In the genomic region with DNA sequence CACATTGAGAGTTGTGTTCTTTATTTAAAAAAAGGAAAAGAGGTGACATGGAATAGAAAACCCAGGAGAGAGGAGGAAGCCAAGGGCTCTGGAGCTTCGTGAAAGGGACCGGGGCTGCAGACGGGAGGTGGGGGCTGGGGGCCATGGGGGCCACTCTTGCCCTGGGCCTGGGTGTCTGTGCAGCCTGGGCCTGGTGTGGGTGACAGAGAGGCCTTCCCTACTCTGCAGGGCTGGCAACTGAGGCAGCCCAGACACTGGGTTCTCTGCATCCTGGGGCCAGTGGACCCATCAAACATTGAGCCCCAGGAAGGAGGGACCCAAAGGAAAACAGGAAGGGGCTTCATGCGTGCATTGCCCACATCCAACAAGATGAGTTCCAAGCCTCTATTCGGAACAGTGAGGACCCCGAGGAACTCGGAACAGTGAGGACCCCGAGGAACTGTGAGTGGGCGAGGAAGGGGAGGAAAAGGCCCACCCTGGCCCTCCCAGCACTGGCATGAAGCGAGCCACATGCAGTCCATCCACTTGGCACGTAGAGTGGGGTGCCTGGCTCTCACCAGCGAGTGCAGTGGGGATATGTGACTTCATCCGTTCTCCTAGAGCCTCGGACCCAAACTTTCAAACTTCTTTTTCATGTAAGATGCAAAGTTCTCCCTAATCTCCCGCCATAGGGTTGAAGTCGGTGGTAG, we compare ENCODE assay signal across 26 cellular contexts.
"Had no signal": no experiment of that assay in that cellular context is flagged by ENCODE, and none has a peak within 500 bp of the region (broad histone marks: within the 10 kb centered on the region; RNA-seq: fewer than 3 reads in every experiment).

No MANE protein-coding gene starts in this region.

- H3K27me3 Mint-ChIP-seq: activated CD4-positive, alpha-beta memory T cell treated with anti-CD3 and anti-CD28 coated beads, Interleukin-2, amount 10 ng/mL, durations not matched to agents 7 days and 5 days; activated CD4-positive, alpha-beta T cell treated with anti-CD3 and anti-CD28 coated beads, Interleukin-2, amount 10 ng/mL, durations not matched to agents 7 days and 5 days; activated naive CD4-positive, alpha-beta T cell treated with anti-CD3 and anti-CD28 coated beads, Interleukin-2, amount 50 U/mL, for 24 hours; activated naive CD8-positive, alpha-beta T cell treated with anti-CD3 and anti-CD28 coated beads, Interleukin-2, amount 50 U/mL, for 24 hours; central memory CD8-positive, alpha-beta T cell; naive B cell; T-helper 17 cell had no signal

- H3K4me3 ChIP-seq: breast epithelium, ovary, prostate gland, transverse colon, vagina had no signal

- H3K27me3 ChIP-seq: breast epithelium, ovary, transverse colon, vagina had no signal

- H3K4me3 Mint-ChIP-seq: activated CD4-positive, alpha-beta memory T cell treated with anti-CD3 and anti-CD28 coated beads, Interleukin-2, amount 10 ng/mL, durations not matched to agents 7 days and 5 days; activated CD4-positive, alpha-beta T cell treated with anti-CD3 and anti-CD28 coated beads, Interleukin-2, amount 10 ng/mL, durations not matched to agents 7 days and 5 days; activated naive CD4-positive, alpha-beta T cell treated with anti-CD3 and anti-CD28 coated beads, Interleukin-2, amount 50 U/mL, for 24 hours; activated naive CD8-positive, alpha-beta T cell treated with anti-CD3 and anti-CD28 coated beads, Interleukin-2, amount 50 U/mL, for 24 hours; activated T-cell treated with anti-CD3 and anti-CD28 coated beads, Interleukin-2, amount 50 U/mL, for 24 hours; central memory CD8-positive, alpha-beta T cell; mesothelial cell of epicardium; naive B cell; T-helper 17 cell had no signal

- H3K9me3 Mint-ChIP-seq: activated CD4-positive, alpha-beta memory T cell treated with anti-CD3 and anti-CD28 coated beads, Interleukin-2, amount 10 ng/mL, durations not matched to agents 7 days and 5 days; activated CD4-positive, alpha-beta T cell treated with anti-CD3 and anti-CD28 coated beads, Interleukin-2, amount 10 ng/mL, durations not matched to agents 7 days and 5 days; activated naive CD4-positive, alpha-beta T cell treated with anti-CD3 and anti-CD28 coated beads, Interleukin-2, amount 50 U/mL, for 24 hours; activated naive CD8-positive, alpha-beta T cell treated with anti-CD3 and anti-CD28 coated beads, Interleukin-2, amount 50 U/mL, for 24 hours; activated T-cell treated with anti-CD3 and anti-CD28 coated beads, Interleukin-2, amount 50 U/mL, for 24 hours; central memory CD8-positive, alpha-beta T cell; mesothelial cell of epicardium; naive B cell had no signal

- DNase-seq: activated CD4-positive, alpha-beta memory T cell treated with anti-CD3 and anti-CD28 coated beads, Interleukin-2, amount 10 ng/mL, durations not matched to agents 7 days and 5 days; activated CD4-positive, alpha-beta T cell treated with anti-CD3 and anti-CD28 coated beads for 1 hour; activated CD4-positive, alpha-beta T cell treated with anti-CD3 and anti-CD28 coated beads, Interleukin-2, amount 10 ng/mL, durations not matched to agents 7 days and 5 days; activated CD8-positive, alpha-beta memory T cell treated with anti-CD3 and anti-CD28 coated beads, Interleukin-2, amount 50 U/mL, for 48 hours; activated naive CD8-positive, alpha-beta T cell treated with anti-CD3 and anti-CD28 coated beads, Interleukin-2, amount 50 U/mL, for 24 hours; activated T-cell treated with anti-CD3 and anti-CD28 coated beads, Interleukin-2, amount 50 U/mL, for 24 hours; amygdala; effector memory CD4-positive, alpha-beta T cell; left ventricle myocardium superior; mammary epithelial cell; naive B cell; retina; stimulated activated CD4-positive, alpha-beta T cell treated with anti-CD3 and anti-CD28 coated beads, Interleukin-2, amount 100 ng/mL, for 48 hours; stimulated activated naive CD4-positive, alpha-beta T cell treated with Interleukin-2 at 50 U/mL for 16 hours; T1000; transverse colon had no signal

- H3K4me1 Mint-ChIP-seq: activated CD4-positive, alpha-beta memory T cell treated with anti-CD3 and anti-CD28 coated beads, Interleukin-2, amount 10 ng/mL, durations not matched to agents 7 days and 5 days; activated CD4-positive, alpha-beta T cell treated with anti-CD3 and anti-CD28 coated beads, Interleukin-2, amount 10 ng/mL, durations not matched to agents 7 days and 5 days; activated naive CD4-positive, alpha-beta T cell treated with anti-CD3 and anti-CD28 coated beads, Interleukin-2, amount 50 U/mL, for 24 hours; activated naive CD8-positive, alpha-beta T cell treated with anti-CD3 and anti-CD28 coated beads, Interleukin-2, amount 50 U/mL, for 24 hours; central memory CD8-positive, alpha-beta T cell; mesothelial cell of epicardium; naive B cell; T-helper 17 cell had no signal

- H3K9me3 ChIP-seq: breast epithelium, ovary, prostate gland, transverse colon, vagina had no signal

- H3K27ac Mint-ChIP-seq: activated CD4-positive, alpha-beta memory T cell treated with anti-CD3 and anti-CD28 coated beads, Interleukin-2, amount 10 ng/mL, durations not matched to agents 7 days and 5 days; activated CD4-positive, alpha-beta T cell treated with anti-CD3 and anti-CD28 coated beads, Interleukin-2, amount 10 ng/mL, durations not matched to agents 7 days and 5 days; activated naive CD4-positive, alpha-beta T cell treated with anti-CD3 and anti-CD28 coated beads, Interleukin-2, amount 50 U/mL, for 24 hours; activated naive CD8-positive, alpha-beta T cell treated with anti-CD3 and anti-CD28 coated beads, Interleukin-2, amount 50 U/mL, for 24 hours; activated T-cell treated with anti-CD3 and anti-CD28 coated beads, Interleukin-2, amount 50 U/mL, for 24 hours; mesothelial cell of epicardium; naive B cell; T-helper 17 cell had no signal

- H3K36me3 Mint-ChIP-seq: activated naive CD4-positive, alpha-beta T cell treated with anti-CD3 and anti-CD28 coated beads, Interleukin-2, amount 50 U/mL, for 24 hours; mesothelial cell of epicardium; naive B cell had no signal

- H3K36me3 ChIP-seq: breast epithelium, ovary, prostate gland, transverse colon, vagina had no signal

- H3K4me1 ChIP-seq: prostate gland, transverse colon, vagina had no signal

- FAIRE-seq: colon, frontal cortex had no signal

- ATAC-seq: activated naive CD8-positive, alpha-beta T cell treated with anti-CD3 and anti-CD28 coated beads, Interleukin-2, amount 50 U/mL, for 24 hours; left ventricle myocardium superior; T-helper 17 cell had no signal

- H3K27ac ChIP-seq: breast epithelium, ovary, prostate gland, transverse colon, vagina had no signal
